ENCODE assay signal across 19 cellular contexts in genomic region chr6:16548121-16548520, GRCh38.
"Had no signal": no experiment of that assay in that cellular context is flagged by ENCODE, and none has a peak within 500 bp of the region (broad histone marks: within the 10 kb centered on the region; RNA-seq: fewer than 3 reads in every experiment).

No MANE protein-coding gene starts in this region.

- DNase-seq: activated CD4-positive, alpha-beta memory T cell treated with anti-CD3 and anti-CD28 coated beads for 36 hours; activated CD4-positive, alpha-beta T cell treated with anti-CD3 and anti-CD28 coated beads for 1 hour; activated naive CD4-positive, alpha-beta T cell treated with anti-CD3 and anti-CD28 coated beads, Interleukin-2, amount 10 ng/mL, durations not matched to agents 7 days and 5 days; activated T-cell treated with anti-CD3 and anti-CD28 coated beads, Interleukin-2, amount 50 U/mL, for 24 hours; body of pancreas; effector memory CD8-positive, alpha-beta T cell; left lung; naive thymus-derived CD8-positive, alpha-beta T cell; stimulated activated CD4-positive, alpha-beta T cell treated with anti-CD3 and anti-CD28 coated beads, Interleukin-15, amount 100 ng/mL, for 24 hours; stimulated activated CD4-positive, alpha-beta T cell treated with anti-CD3 and anti-CD28 coated beads, Interleukin-4, amount 100 ng/mL, for 1 hour; stimulated activated naive B cell treated with anti-CD40 and anti-IgM and Interleukin-4, amounts not matched to agents 10 μg/mL and 1 μg/mL and 100 μg/mL, for 72 hours; substantia nigra; uterus had no signal

- H3K4me1 ChIP-seq: body of pancreas, uterus had no signal

- H3K9me3 ChIP-seq: body of pancreas, left lung, neutrophil, right atrium auricular region, tibial nerve, uterus had no signal

- H3K27me3 ChIP-seq: body of pancreas, left lung, neutrophil, right atrium auricular region, tibial nerve, uterus had no signal

- H3K27ac ChIP-seq: body of pancreas, epithelial cell of prostate, left lung, neutrophil, right atrium auricular region, skin epidermis, tibial nerve, VCaP had no signal

- H3K4me3 ChIP-seq: body of pancreas, left lung, right atrium auricular region, skin epidermis, tibial nerve, uterus had no signal

- H3K36me3 ChIP-seq: right atrium auricular region, tibial nerve, uterus had no signal

- ATAC-seq: body of pancreas; effector memory CD8-positive, alpha-beta T cell; left lung; naive thymus-derived CD8-positive, alpha-beta T cell had no signal
